9 cellular contexts compared by ENCODE assay signal in genomic region chr1:182147136-182147815, GRCh38.
DNase-seq lines count a peak whose midpoint lies in the region; ATAC-seq and TF ChIP-seq lines count a peak whose summit lies in the region.
"Had no signal": no experiment of that assay in that cellular context is flagged by ENCODE, and none has a peak within 500 bp of the region (broad histone marks: within the 10 kb centered on the region; RNA-seq: fewer than 3 reads in every experiment).

No MANE protein-coding gene starts in this region.

- peaks cover 0 to 94% (median 35%) of the 10 kb centered on the region in 10 experiments; a peak in 14 of 20 replicates for H3K4me1 ChIP-seq in BLaER1 treated with 17β-estradiol and CSF1 and Interleukin-3, amounts not matched to agents 10 nM and 100 nM
- peaks cover 4 to 21% of the 10 kb centered on the region in 2 donors for H3K4me1 ChIP-seq in adrenal gland (replicated peaks in 1 of 2)
- no peaks in the 10 kb centered on the region for H3K4me1 ChIP-seq in CD8-positive, alpha-beta T cell (ENCODE audit: insufficient read depth, low read length)

- no peak overlapping the region for H3K27ac Mint-ChIP-seq in CD8-positive, alpha-beta T cell
- H3K27ac Mint-ChIP-seq: B cell had no signal

- ATAC-seq in GM19452 (IDR thresholded peaks at IDR 0.05; ENCODE audit: unreplicated experiment) = peak; percentile 92
- peak; percentile 92 for ATAC-seq in HG03108 (IDR thresholded peaks at IDR 0.05; ENCODE audit: unreplicated experiment)
- no peak for ATAC-seq in CD8-positive, alpha-beta T cell

- intact Hi-C loops in adrenal gland (cut with DNase I) = no loop called here
- intact Hi-C loops in CD8-positive, alpha-beta T cell (cut with DNase I, micrococcal nuclease) = no loop called here

- no peak overlapping the region for H3K4me3 Mint-ChIP-seq in CD8-positive, alpha-beta T cell
- H3K4me3 Mint-ChIP-seq: B cell had no signal

- H3K27me3 Mint-ChIP-seq in CD8-positive, alpha-beta T cell (ENCODE audit: low read depth) = peaks cover 2% of the 10 kb centered on the region

- H3K36me3 Mint-ChIP-seq in CD8-positive, alpha-beta T cell = no peaks in the 10 kb centered on the region

- H3K4me2 ChIP-seq in BLaER1 treated with 17β-estradiol and CSF1 and Interleukin-3, amounts not matched to agents 10 nM and 100 nM = peak overlapping the region in 5 of 11 experiments; percentile 36 to 90 (median 77); a peak in 10 of 22 replicates

- peak overlapping the region in 6 of 11 experiments; percentile 57 to 100 (median 92); a peak in 10 of 22 replicates for H3K27ac ChIP-seq in BLaER1 treated with 17β-estradiol and CSF1 and Interleukin-3, amounts not matched to agents 10 nM and 100 nM
- peak overlapping the region in 3 of 5 donors; percentile 10 to 54 (median 30) for H3K27ac ChIP-seq in adrenal gland
- no peak overlapping the region for H3K27ac ChIP-seq in CD8-positive, alpha-beta T cell (ENCODE audit: low read depth, low read length)

- H4K20me1 ChIP-seq in BLaER1 treated with 17β-estradiol and CSF1 and Interleukin-3, amounts not matched to agents 10 nM and 100 nM = no peaks in the 10 kb centered on the region

- H3K9me3 ChIP-seq in BLaER1 treated with 17β-estradiol and CSF1 and Interleukin-3, amounts not matched to agents 10 nM and 100 nM (replicated peaks in 1 of 11) = no peaks in the 10 kb centered on the region
- H3K9me3 ChIP-seq in adrenal gland (replicated peaks in 1 of 3) = no peaks in the 10 kb centered on the region
- H3K9me3 ChIP-seq in CD8-positive, alpha-beta T cell (ENCODE audit: low read length) = no peaks in the 10 kb centered on the region
- H3K9me3 ChIP-seq in MG63 = no peaks in the 10 kb centered on the region

- no peak for TF ChIP-seq POLR2A in adrenal gland (IDR thresholded peaks at IDR 0.05)

- peak overlapping the region in 4 of 11 experiments; percentile 71 to 97 (median 90); a peak in 8 of 22 replicates for H3K9ac ChIP-seq in BLaER1 treated with 17β-estradiol and CSF1 and Interleukin-3, amounts not matched to agents 10 nM and 100 nM

- DNase-seq in adrenal gland (peak in 4 of 7 donors; percentile 28 to 65 (median 56)), DMS153 treated with DMSO at 0.1 percent for 48 hours (lab: John Stamatoyannopoulos, UW; ENCODE audit: unreplicated experiment) (no peak), iPS-NIHi11 (ENCODE audit: low spot score) (no peak), MG63 (no peak)
- DNase-seq in CD8-positive, alpha-beta T cell = no peak

- no peaks in the 10 kb centered on the region for H3K9me3 Mint-ChIP-seq in CD8-positive, alpha-beta T cell

- H3K27me3 ChIP-seq in BLaER1 treated with 17β-estradiol and CSF1 and Interleukin-3, amounts not matched to agents 10 nM and 100 nM = no peaks in the 10 kb centered on the region
- H3K27me3 ChIP-seq in adrenal gland = no peaks in the 10 kb centered on the region
- H3K27me3 ChIP-seq in CD8-positive, alpha-beta T cell (ENCODE audit: insufficient read depth, low read length) = no peaks in the 10 kb centered on the region
- H3K27me3 ChIP-seq in MG63 = no peaks in the 10 kb centered on the region

- H3K4me1 Mint-ChIP-seq in CD8-positive, alpha-beta T cell (ENCODE audit: low read depth) = peaks cover 4% of the 10 kb centered on the region

- WGBS in adrenal gland, 4 donors = 64 to 74% (median 70%) methylated on average over 4 of the region's 4 CpGs

- H3K36me3 ChIP-seq in BLaER1 treated with 17β-estradiol and CSF1 and Interleukin-3, amounts not matched to agents 10 nM and 100 nM = no peaks in the 10 kb centered on the region
- H3K36me3 ChIP-seq in adrenal gland (replicated peaks in 1 of 2) (no peaks in the 10 kb centered on the region), MG63 (no peaks in the 10 kb centered on the region)
- no peaks in the 10 kb centered on the region for H3K36me3 ChIP-seq in CD8-positive, alpha-beta T cell (ENCODE audit: insufficient read depth, low read length)

- no peak for TF ChIP-seq CTCF in adrenal gland (IDR thresholded peaks at IDR 0.05)
- TF ChIP-seq CTCF in CD8-positive, alpha-beta T cell (IDR thresholded peaks at IDR 0.05) = no peak

- H3K4me3 ChIP-seq in BLaER1 treated with 17β-estradiol and CSF1 and Interleukin-3, amounts not matched to agents 10 nM and 100 nM = no peak overlapping the region
- H3K4me3 ChIP-seq in adrenal gland = no peak overlapping the region
- no peak overlapping the region for H3K4me3 ChIP-seq in CD8-positive, alpha-beta T cell (ENCODE audit: low read depth, low read length)
- no peak overlapping the region for H3K4me3 ChIP-seq in MG63

- POLR2A ChIA-PET in CD8-positive, alpha-beta T cell (lab: Charles Lee) = no interaction called here

- CTCF ChIA-PET in CD8-positive, alpha-beta T cell (lab: Charles Lee) = interaction anchor here (0.6 to 15.9 kb wide), 4 partner anchors 35 to 908 kb away, joined by 3 to 420 read pairs (median 50); partner anchors contain the start of genes GLUL and TEDDM1

Comparison
In these comparisons a context has a peak if more than half of its experiments do, and no peak if none do; other contexts are left out.
1. DNase-seq: peak in adrenal gland (4 of 7); none in DMS153 treated with DMSO at 0.1 percent for 48 hours (single experiment), CD8-positive, alpha-beta T cell (0 of 7), iPS-NIHi11 (single experiment) and MG63 (single experiment).